Comparison of ENCODE assay signal across 9 cellular contexts in genomic region chr13:40205771-40206240, GRCh38.
DNase-seq lines count a peak whose midpoint lies in the region; ATAC-seq lines count a peak whose summit lies in the region.
"Had no signal": no experiment of that assay in that cellular context is flagged by ENCODE, and none has a peak within 500 bp of the region (broad histone marks: within the 10 kb centered on the region; RNA-seq: fewer than 3 reads in every experiment).

No MANE protein-coding gene starts in this region.

- H3K4me3 ChIP-seq in thymus (ENCODE audit: low read length), result no peak overlapping the region

- peak overlapping the region; percentile 76 for H3K27ac ChIP-seq in angular gyrus (ENCODE audit: low read depth, low read length)
- peak overlapping the region; percentile 97 for H3K27ac ChIP-seq in thymus (ENCODE audit: low read depth)

- H3K4me1 Mint-ChIP-seq in memory B cell, result peaks cover 35% of the 10 kb centered on the region

- H3K27ac Mint-ChIP-seq in memory B cell, result peak overlapping the region; percentile 75

- peaks cover 2% of the 10 kb centered on the region for H3K9me3 Mint-ChIP-seq in memory B cell

- no peaks in the 10 kb centered on the region for H3K9me3 ChIP-seq in thymus (ENCODE audit: control insufficient read depth)

- peaks cover 2% of the 10 kb centered on the region for H3K36me3 Mint-ChIP-seq in memory B cell

- H3K36me3 ChIP-seq in thymus (ENCODE audit: control insufficient read depth, insufficient read depth), result no peaks in the 10 kb centered on the region

- H3K4me1 ChIP-seq in thymus (ENCODE audit: control insufficient read depth, insufficient read depth, low read length), result peaks cover 2% of the 10 kb centered on the region

- WGBS in thymus, result 93% methylated on average over 4 of the region's 4 CpGs

- H3K27me3 ChIP-seq in thymus (ENCODE audit: control insufficient read depth, insufficient read depth), result no peaks in the 10 kb centered on the region

- no peak overlapping the region for H3K4me3 Mint-ChIP-seq in memory B cell

- no peak for ATAC-seq in memory B cell (ENCODE audit: low read depth)
- ATAC-seq in GM19395 (IDR thresholded peaks at IDR 0.05; ENCODE audit: unreplicated experiment), result no peak

- no peaks in the 10 kb centered on the region for H3K27me3 Mint-ChIP-seq in memory B cell

- DNase-seq in activated T-cell treated with anti-CD3 and anti-CD28 coated beads, Interleukin-2, amount 50 U/mL, for 48 hours, result peak; percentile 50 to 61
- no peak for DNase-seq in activated T-cell treated with anti-CD3 and anti-CD28 coated beads, Interleukin-2, amount 50 U/mL, for 1 hour
- DNase-seq in memory B cell (ENCODE audit: low spot score in 2 of 2), result no peak
- DNase-seq in OCI-M2 (lab: John Stamatoyannopoulos, UW; ENCODE audit: unreplicated experiment), result no peak
- no peak for DNase-seq in NCI-H187 treated with DMSO at 0.1 percent for 48 hours (lab: John Stamatoyannopoulos, UW)
- DNase-seq: NCI-H1436 treated with DMSO at 0.1 percent for 48 hours had no signal

Comparison
In these comparisons a context has a peak if more than half of its experiments do, and no peak if none do; other contexts are left out.
1. DNase-seq: peak in activated T-cell treated with anti-CD3 and anti-CD28 coated beads, Interleukin-2, amount 50 U/mL, for 48 hours (2 of 2); none in activated T-cell treated with anti-CD3 and anti-CD28 coated beads, Interleukin-2, amount 50 U/mL, for 1 hour (single experiment), memory B cell (0 of 2), OCI-M2 (single experiment) and NCI-H187 treated with DMSO at 0.1 percent for 48 hours (single experiment).